18 cellular contexts compared by ENCODE assay signal in genomic region chr1:184534690-184535089, GRCh38.
DNase-seq lines count a peak whose midpoint lies in the region; ATAC-seq and TF ChIP-seq lines count a peak whose summit lies in the region.
"Had no signal": no experiment of that assay in that cellular context is flagged by ENCODE, and none has a peak within 500 bp of the region (broad histone marks: within the 10 kb centered on the region; RNA-seq: fewer than 3 reads in every experiment).

No MANE protein-coding gene starts in this region.

- CTCF ChIA-PET in CD8-positive, alpha-beta memory T cell (lab: Charles Lee), result no interaction called here

- H3K4me3 ChIP-seq in coronary artery (no peak overlapping the region), prostate gland (no peak overlapping the region), tibial nerve (no peak overlapping the region)
- H3K4me3 ChIP-seq in CD8-positive, alpha-beta memory T cell (ENCODE audit: low read length), result no peak overlapping the region
- H3K4me3 ChIP-seq: pancreas had no signal

- intact Hi-C loops in left colon (cut with DNase I, micrococcal nuclease), result no loop called here
- intact Hi-C loops in prostate gland (cut with DNase I), result no loop called here

- H3K36me3 Mint-ChIP-seq in CD8-positive, alpha-beta memory T cell, result peaks cover 2 to 38% (median 5%) of the 10 kb centered on the region in 3 donors
- H3K36me3 Mint-ChIP-seq in activated naive CD4-positive, alpha-beta T cell treated with anti-CD3 and anti-CD28 coated beads, Interleukin-2, amount 50 U/mL, for 72 hours, result no peaks in the 10 kb centered on the region

- H3K27me3 ChIP-seq in prostate gland (replicated peaks; ENCODE audit: insufficient read depth) (no peaks in the 10 kb centered on the region), tibial nerve (no peaks in the 10 kb centered on the region)
- no peaks in the 10 kb centered on the region for H3K27me3 ChIP-seq in CD8-positive, alpha-beta memory T cell (ENCODE audit: insufficient read depth, low read length, poor library complexity, severe bottlenecking)
- H3K27me3 ChIP-seq: pancreas had no signal

- H3K27ac ChIP-seq in coronary artery (peak overlapping the region; percentile 23 to 79), prostate gland (peak overlapping the region; percentile 53 to 57), tibial nerve (peak overlapping the region; percentile 69 to 95 (median 82))
- H3K27ac ChIP-seq in CD8-positive, alpha-beta memory T cell (ENCODE audit: low read depth, low read length), result no peak overlapping the region

- peaks cover 0 to 4% (median 3%) of the 10 kb centered on the region in 3 donors for H3K4me1 Mint-ChIP-seq in CD8-positive, alpha-beta memory T cell
- H3K4me1 Mint-ChIP-seq: activated CD4-positive, alpha-beta memory T cell treated with anti-CD3 and anti-CD28 coated beads, Interleukin-2, amount 10 ng/mL, durations not matched to agents 7 days and 5 days; stimulated activated naive CD8-positive, alpha-beta T cell treated with anti-CD3 and anti-CD28 coated beads, Interleukin-15, amount 100 ng/mL, for 72 hours had no signal

- peaks cover 2 to 17% (median 15%) of the 10 kb centered on the region in 5 donors for H3K9me3 Mint-ChIP-seq in CD8-positive, alpha-beta memory T cell
- peaks cover 4 to 17% of the 10 kb centered on the region in 2 donors for H3K9me3 Mint-ChIP-seq in activated naive CD4-positive, alpha-beta T cell treated with anti-CD3 and anti-CD28 coated beads, Interleukin-2, amount 50 U/mL, for 72 hours

- ATAC-seq in left colon, result peak; percentile 89
- ATAC-seq in HG02678 (IDR thresholded peaks at IDR 0.05; ENCODE audit: unreplicated experiment), result no peak
- no peak for ATAC-seq in activated naive CD4-positive, alpha-beta T cell treated with anti-CD3 and anti-CD28 coated beads, Interleukin-2, amount 50 U/mL, for 72 hours
- ATAC-seq: activated naive CD8-positive, alpha-beta T cell treated with anti-CD3 and anti-CD28 coated beads, Interleukin-2, amount 50 U/mL, for 24 hours; Panc1; stimulated activated naive CD8-positive, alpha-beta T cell treated with anti-CD3 and anti-CD28 coated beads, Interleukin-15, amount 100 ng/mL, for 72 hours had no signal

- TF ChIP-seq EP300 in tibial nerve (IDR thresholded peaks at IDR 0.05), result no peak

- WGBS in prostate gland, result 79% methylated on average over 7 of the region's 7 CpGs
- WGBS in tibial nerve, 2 donors, result 82 to 90% methylated on average over 7 of the region's 7 CpGs

- H3K4me1 ChIP-seq in prostate gland (replicated peaks) (no peaks in the 10 kb centered on the region), tibial nerve (peaks cover 0 to 39% (median 16%) of the 10 kb centered on the region in 4 donors)
- H3K4me1 ChIP-seq in CD8-positive, alpha-beta memory T cell (ENCODE audit: insufficient read depth, low read length), result no peaks in the 10 kb centered on the region
- H3K4me1 ChIP-seq: Caco-2, pancreas had no signal

- H3K36me3 ChIP-seq in prostate gland, result no peaks in the 10 kb centered on the region
- no peaks in the 10 kb centered on the region for H3K36me3 ChIP-seq in tibial nerve
- H3K36me3 ChIP-seq in CD8-positive, alpha-beta memory T cell (ENCODE audit: insufficient read depth, low read length), result no peaks in the 10 kb centered on the region
- H3K36me3 ChIP-seq: pancreas had no signal

- TF ChIP-seq POLR2A in prostate gland (IDR thresholded peaks at IDR 0.05), result no peak
- no peak for TF ChIP-seq POLR2A in tibial nerve (IDR thresholded peaks at IDR 0.05)

- peaks cover 6 to 12% of the 10 kb centered on the region in 2 donors for H3K27me3 Mint-ChIP-seq in CD8-positive, alpha-beta memory T cell

- H3K27ac Mint-ChIP-seq in CD8-positive, alpha-beta memory T cell, result no peak overlapping the region
- no peak overlapping the region for H3K27ac Mint-ChIP-seq in activated naive CD4-positive, alpha-beta T cell treated with anti-CD3 and anti-CD28 coated beads, Interleukin-2, amount 50 U/mL, for 72 hours
- H3K27ac Mint-ChIP-seq: activated CD4-positive, alpha-beta memory T cell treated with anti-CD3 and anti-CD28 coated beads, Interleukin-2, amount 10 ng/mL, durations not matched to agents 7 days and 5 days; activated naive CD8-positive, alpha-beta T cell treated with anti-CD3 and anti-CD28 coated beads, Interleukin-2, amount 50 U/mL, for 24 hours; stimulated activated naive CD8-positive, alpha-beta T cell treated with anti-CD3 and anti-CD28 coated beads, Interleukin-15, amount 100 ng/mL, for 72 hours had no signal

- H3K4me3 Mint-ChIP-seq in CD8-positive, alpha-beta memory T cell, result no peak overlapping the region
- H3K4me3 Mint-ChIP-seq: activated CD4-positive, alpha-beta memory T cell treated with anti-CD3 and anti-CD28 coated beads, Interleukin-2, amount 10 ng/mL, durations not matched to agents 7 days and 5 days; activated naive CD8-positive, alpha-beta T cell treated with anti-CD3 and anti-CD28 coated beads, Interleukin-2, amount 50 U/mL, for 24 hours; stimulated activated naive CD8-positive, alpha-beta T cell treated with anti-CD3 and anti-CD28 coated beads, Interleukin-15, amount 100 ng/mL, for 72 hours had no signal

- H3K9me3 ChIP-seq in prostate gland (no peaks in the 10 kb centered on the region), tibial nerve (peaks cover 0 to 8% (median 0%) of the 10 kb centered on the region in 4 donors)
- H3K9me3 ChIP-seq in CD8-positive, alpha-beta memory T cell (ENCODE audit: low read length), result no peaks in the 10 kb centered on the region
- H3K9me3 ChIP-seq: pancreas had no signal

- TF ChIP-seq CTCF in coronary artery (IDR thresholded peaks at IDR 0.05) (no peak), prostate gland (IDR thresholded peaks at IDR 0.05) (no peak), tibial nerve (IDR thresholded peaks at IDR 0.05) (no peak)

- DNase-seq in coronary artery (ENCODE audit: low spot score), result no peak
- peak in 1 of 2 donors; percentile 12 for DNase-seq in left colon
- no peak for DNase-seq in prostate gland (ENCODE audit: low spot score)
- DNase-seq in tibial nerve (ENCODE audit: low spot score in 2 of 2), result no peak
- no peak for DNase-seq in CD8-positive, alpha-beta memory T cell
- no peak for DNase-seq in islet precursor cell
- no peak for DNase-seq in activated naive CD4-positive, alpha-beta T cell treated with anti-CD3 and anti-CD28 coated beads, Interleukin-2, amount 50 U/mL, for 72 hours (ENCODE audit: low spot score in 2 of 2)
- DNase-seq: activated CD4-positive, alpha-beta memory T cell treated with anti-CD3 and anti-CD28 coated beads, Interleukin-2, amount 10 ng/mL, durations not matched to agents 7 days and 5 days; activated naive CD8-positive, alpha-beta T cell treated with anti-CD3 and anti-CD28 coated beads, Interleukin-2, amount 50 U/mL, for 24 hours; activated T-cell treated with anti-CD3 and anti-CD28 coated beads, Interleukin-2, amount 50 U/mL, for 48 hours; Caco-2; cerebellar nuclear complex; EL; MV-4-11; pancreas; stimulated activated naive CD8-positive, alpha-beta T cell treated with anti-CD3 and anti-CD28 coated beads, Interleukin-15, amount 100 ng/mL, for 72 hours had no signal

- POLR2A ChIA-PET in CD8-positive, alpha-beta memory T cell (lab: Charles Lee), result no interaction called here
